In genomic region chr12:75779891-75780501, GRCh38 we compare ENCODE assay signal across 17 cellular contexts.
DNase-seq lines count a peak whose midpoint lies in the region; ATAC-seq and TF ChIP-seq lines count a peak whose summit lies in the region.
"Had no signal": no experiment of that assay in that cellular context is flagged by ENCODE, and none has a peak within 500 bp of the region (broad histone marks: within the 10 kb centered on the region; RNA-seq: fewer than 3 reads in every experiment).

No MANE protein-coding gene starts in this region.

- dilution Hi-C loops in IMR-90 (cut with HindIII; ENCODE audit: low sequenced_read_pairs, unreplicated experiment): no loop called here

- no CpG with 5 or more reads among the region's 5 CpGs for WGBS in IMR-90 (ENCODE audit: extremely low coverage in 2 of 2, insufficient read length in 1 of 2), 2 experiments
- WGBS in endodermal cell (ENCODE audit: insufficient coverage in 1 of 2, insufficient read length in 1 of 2), 2 experiments: 73 to 88% methylated on average over 4 to 5 of the region's 5 CpGs

- H3K18ac ChIP-seq in IMR-90 (ENCODE audit: low read depth, low read length): peak overlapping the region; percentile 82; the same call in 1 of the 2 replicates

- no peak overlapping the region for H3K27ac Mint-ChIP-seq in endodermal cell
- no peak overlapping the region for H3K27ac Mint-ChIP-seq in naive thymus-derived CD4-positive, alpha-beta T cell
- H3K27ac Mint-ChIP-seq: activated naive CD4-positive, alpha-beta T cell treated with anti-CD3 and anti-CD28 coated beads, Interleukin-2, amount 10 ng/mL, durations not matched to agents 7 days and 5 days; stimulated activated effector memory CD8-positive, alpha-beta T cell treated with anti-CD3 and anti-CD28 coated beads, Interleukin-12 subunit alpha, Interleukin-12 subunit beta, amount 100 ng/mL, for 72 hours had no signal

- peak overlapping the region; percentile 63 for H2BK120ac ChIP-seq in IMR-90 (ENCODE audit: low read depth, low read length)

- H3K27ac ChIP-seq in IMR-90 (ENCODE audit: insufficient read depth, low read length) (peak overlapping the region; percentile 48; the same call in 1 of the 2 replicates), endodermal cell (ENCODE audit: low read depth, low read length) (no peak overlapping the region)
- no peak overlapping the region for H3K27ac ChIP-seq in naive thymus-derived CD4-positive, alpha-beta T cell (ENCODE audit: low read depth, low read length)
- H3K27ac ChIP-seq: BLaER1 treated with 17β-estradiol and CSF1 and Interleukin-3, amounts not matched to agents 10 nM and 100 nM; gastrocnemius medialis; Peyer's patch; spleen had no signal

- peaks cover 19% of the 10 kb centered on the region for H3K4me1 Mint-ChIP-seq in endodermal cell
- peaks cover 0 to 3% (median 0%) of the 10 kb centered on the region in 7 donors for H3K4me1 Mint-ChIP-seq in naive thymus-derived CD4-positive, alpha-beta T cell
- H3K4me1 Mint-ChIP-seq: activated naive CD4-positive, alpha-beta T cell treated with anti-CD3 and anti-CD28 coated beads, Interleukin-2, amount 10 ng/mL, durations not matched to agents 7 days and 5 days had no signal

- H3K9me3 ChIP-seq in IMR-90 (ENCODE audit: control insufficient read depth, insufficient read depth, low read length) (no peaks in the 10 kb centered on the region), endodermal cell (ENCODE audit: control insufficient read depth, low read length) (peaks cover 13% of the 10 kb centered on the region)
- no peaks in the 10 kb centered on the region for H3K9me3 ChIP-seq in naive thymus-derived CD4-positive, alpha-beta T cell (ENCODE audit: control insufficient read depth in 2 of 3, low read length in 3 of 3)
- H3K9me3 ChIP-seq: BLaER1 treated with 17β-estradiol and CSF1 and Interleukin-3, amounts not matched to agents 10 nM and 100 nM; gastrocnemius medialis; Peyer's patch; spleen had no signal

- H3K4me3 Mint-ChIP-seq in endodermal cell: no peak overlapping the region
- H3K4me3 Mint-ChIP-seq in naive thymus-derived CD4-positive, alpha-beta T cell: no peak overlapping the region
- H3K4me3 Mint-ChIP-seq: activated naive CD4-positive, alpha-beta T cell treated with anti-CD3 and anti-CD28 coated beads, Interleukin-2, amount 10 ng/mL, durations not matched to agents 7 days and 5 days; stimulated activated effector memory CD8-positive, alpha-beta T cell treated with anti-CD3 and anti-CD28 coated beads, Interleukin-12 subunit alpha, Interleukin-12 subunit beta, amount 100 ng/mL, for 72 hours had no signal

- peak overlapping the region; percentile 75 for H4K91ac ChIP-seq in IMR-90 (ENCODE audit: insufficient read depth, low read depth, low read length)

- no peak overlapping the region for H3K56ac ChIP-seq in IMR-90 (ENCODE audit: extremely low read depth, insufficient read depth, low read length)

- no peak for TF ChIP-seq POLR2A in IMR-90 (IDR thresholded peaks at IDR 0.05; ENCODE audit: low read depth, low read length)

- no peak overlapping the region for H2AFZ ChIP-seq in IMR-90 (replicated peaks; ENCODE audit: low read length, poor library complexity)

- peak overlapping the region; percentile 77 for H2BK20ac ChIP-seq in IMR-90 (ENCODE audit: low read depth, low read length)

- peak overlapping the region; percentile 52 to 56; a peak in 3 of 4 replicates for H4K8ac ChIP-seq in IMR-90 (ENCODE audit: low read depth in 2 of 2, low read length in 2 of 2)

- H3K14ac ChIP-seq in IMR-90 (replicated peaks; ENCODE audit: low read depth, low read length): peak overlapping the region; percentile 22; the same call in 1 of the 2 replicates

- H2AK5ac ChIP-seq in IMR-90 (ENCODE audit: low read depth, low read length): peak overlapping the region; percentile 75

- H3K79me1 ChIP-seq in IMR-90 (ENCODE audit: low read depth in 1 of 2, low read length in 2 of 2): 0 out of 4 replicates have a peak, but pooled peaks cover 0 to 4% of the 10 kb centered on the region in 2 experiments

- H2AK9ac ChIP-seq in IMR-90 (replicated peaks; ENCODE audit: low read depth, low read length, poor library complexity): no peak overlapping the region

- H3K9me3 Mint-ChIP-seq in endodermal cell: peaks cover 9% of the 10 kb centered on the region
- peaks cover 0 to 2% (median 0%) of the 10 kb centered on the region in 11 donors for H3K9me3 Mint-ChIP-seq in naive thymus-derived CD4-positive, alpha-beta T cell
- H3K9me3 Mint-ChIP-seq: activated naive CD4-positive, alpha-beta T cell treated with anti-CD3 and anti-CD28 coated beads, Interleukin-2, amount 10 ng/mL, durations not matched to agents 7 days and 5 days; stimulated activated effector memory CD8-positive, alpha-beta T cell treated with anti-CD3 and anti-CD28 coated beads, Interleukin-12 subunit alpha, Interleukin-12 subunit beta, amount 100 ng/mL, for 72 hours had no signal

- no peak for TF ChIP-seq CTCF in IMR-90 (conservative IDR thresholded peaks at IDR 0.05; ENCODE audit: low read depth, low read length)
- TF ChIP-seq CTCF in endodermal cell (conservative IDR thresholded peaks at IDR 0.05): no peak

- no peaks in the 10 kb centered on the region for H3K36me3 ChIP-seq in IMR-90 (ENCODE audit: control insufficient read depth, insufficient read depth, low read length)
- H3K36me3 ChIP-seq in endodermal cell (ENCODE audit: control insufficient read depth, insufficient read depth, low read length): no peaks in the 10 kb centered on the region
- H3K36me3 ChIP-seq in naive thymus-derived CD4-positive, alpha-beta T cell (ENCODE audit: control insufficient read depth in 2 of 3, insufficient read depth in 3 of 3, low read length in 3 of 3): no peaks in the 10 kb centered on the region
- H3K36me3 ChIP-seq: BLaER1 treated with 17β-estradiol and CSF1 and Interleukin-3, amounts not matched to agents 10 nM and 100 nM; gastrocnemius medialis; Peyer's patch; spleen had no signal

- H3K4me2 ChIP-seq in IMR-90 (ENCODE audit: low read depth, low read length): no peak overlapping the region

- ATAC-seq in IMR-90 (ENCODE audit: low read depth): no peak
- no peak for ATAC-seq in GM21825 (IDR thresholded peaks at IDR 0.05; ENCODE audit: unreplicated experiment)
- ATAC-seq in naive thymus-derived CD4-positive, alpha-beta T cell: no peak
- ATAC-seq in GM18519 (IDR thresholded peaks at IDR 0.05; ENCODE audit: low FRiP score, unreplicated experiment): no peak
- ATAC-seq: gastrocnemius medialis; left lobe of liver; stimulated activated effector memory CD8-positive, alpha-beta T cell treated with anti-CD3 and anti-CD28 coated beads, Interleukin-12 subunit alpha, Interleukin-12 subunit beta, amount 100 ng/mL, for 72 hours had no signal

- peak overlapping the region; percentile 88; the same call in 1 of the 3 replicates for H2BK15ac ChIP-seq in IMR-90 (ENCODE audit: low read depth, low read length)

- in situ Hi-C loops in IMR-90 (cut with MboI; ENCODE audit: low sequenced_read_pairs): no loop called here

- H2BK5ac ChIP-seq in IMR-90 (ENCODE audit: low read depth, low read length, poor library complexity, severe bottlenecking): no peak overlapping the region

- H3K23ac ChIP-seq in IMR-90 (ENCODE audit: low read depth, low read length): no peak overlapping the region

- CTCF ChIA-PET in IMR-90 (lab: Yijun Ruan, JAX): interaction anchor here (0.5 to 1.5 kb wide), 4 partner anchors 10 to 158 kb away, joined by 3 read pairs; no protein-coding TSS in a partner anchor
- CTCF ChIA-PET in naive thymus-derived CD4-positive, alpha-beta T cell (lab: Charles Lee): no interaction called here

- DNase-seq in IMR-90 (no peak), NCI-H524 (lab: John Stamatoyannopoulos, UW) (peak; percentile 89 to 90), endodermal cell (no peak), pulmonary artery endothelial cell (ENCODE audit: low read depth, low spot score) (peak; percentile 48), SIG-M5 (lab: John Stamatoyannopoulos, UW) (no peak)
- DNase-seq in naive thymus-derived CD4-positive, alpha-beta T cell: no peak
- DNase-seq: activated naive CD4-positive, alpha-beta T cell treated with anti-CD3 and anti-CD28 coated beads, Interleukin-2, amount 10 ng/mL, durations not matched to agents 7 days and 5 days; gastrocnemius medialis; H7; NCI-H1930; Peyer's patch; spleen had no signal

- H3K9ac ChIP-seq in IMR-90 (ENCODE audit: low read depth, low read length) (no peak overlapping the region), endodermal cell (ENCODE audit: extremely low read depth, low read length, poor library complexity, severe bottlenecking) (no peak overlapping the region)
- H3K9ac ChIP-seq: BLaER1 treated with 17β-estradiol and CSF1 and Interleukin-3, amounts not matched to agents 10 nM and 100 nM had no signal

- H3K4me3 ChIP-seq in IMR-90 (ENCODE audit: insufficient read depth, low read depth, low read length) (no peak overlapping the region), endodermal cell (ENCODE audit: low read length) (peak overlapping the region; percentile 47)
- no peak overlapping the region for H3K4me3 ChIP-seq in naive thymus-derived CD4-positive, alpha-beta T cell (ENCODE audit: low read length)
- H3K4me3 ChIP-seq: BLaER1 treated with 17β-estradiol and CSF1 and Interleukin-3, amounts not matched to agents 10 nM and 100 nM; gastrocnemius medialis; Peyer's patch; spleen had no signal

- peaks cover 15% of the 10 kb centered on the region for H3K9me1 ChIP-seq in IMR-90 (ENCODE audit: insufficient read depth, low read length)

- POLR2A ChIA-PET in IMR-90 (lab: Charles Lee; ENCODE audit: unreplicated experiment): no interaction called here
- POLR2A ChIA-PET in naive thymus-derived CD4-positive, alpha-beta T cell (lab: Charles Lee): no interaction called here

- no TSS peak for BruUV-seq in IMR-90 (replicated peaks; lab: Mats Ljungman, UMichigan)

- peak overlapping the region; percentile 51 for H3K4ac ChIP-seq in IMR-90 (ENCODE audit: low read depth, low read length)

- H4K5ac ChIP-seq in IMR-90 (ENCODE audit: low read depth, low read length): peak overlapping the region; percentile 70

- H3K27me3 Mint-ChIP-seq in endodermal cell (ENCODE audit: insufficient read depth): peaks cover 2% of the 10 kb centered on the region
- peaks cover 0 to 23% (median 9%) of the 10 kb centered on the region in 5 donors for H3K27me3 Mint-ChIP-seq in naive thymus-derived CD4-positive, alpha-beta T cell

- TF ChIP-seq RAD21 in IMR-90 (IDR thresholded peaks at IDR 0.05; ENCODE audit: low read length): no peak

- no peaks in the 10 kb centered on the region for H3K36me3 Mint-ChIP-seq in endodermal cell (ENCODE audit: low read depth)
- no peaks in the 10 kb centered on the region for H3K36me3 Mint-ChIP-seq in naive thymus-derived CD4-positive, alpha-beta T cell
- H3K36me3 Mint-ChIP-seq: activated naive CD4-positive, alpha-beta T cell treated with anti-CD3 and anti-CD28 coated beads, Interleukin-2, amount 10 ng/mL, durations not matched to agents 7 days and 5 days; stimulated activated effector memory CD8-positive, alpha-beta T cell treated with anti-CD3 and anti-CD28 coated beads, Interleukin-12 subunit alpha, Interleukin-12 subunit beta, amount 100 ng/mL, for 72 hours had no signal

- H3K27me3 ChIP-seq in IMR-90 (ENCODE audit: control insufficient read depth, insufficient read depth, low read length) (no peaks in the 10 kb centered on the region; the same call in 1 of the 2 replicates), endodermal cell (ENCODE audit: control insufficient read depth, insufficient read depth, low read length, poor library complexity, severe bottlenecking) (no peaks in the 10 kb centered on the region)
- H3K27me3 ChIP-seq in naive thymus-derived CD4-positive, alpha-beta T cell (ENCODE audit: control insufficient read depth in 2 of 2, insufficient read depth in 2 of 2, low read length in 2 of 2): no peaks in the 10 kb centered on the region
- H3K27me3 ChIP-seq: BLaER1 treated with 17β-estradiol and CSF1 and Interleukin-3, amounts not matched to agents 10 nM and 100 nM; gastrocnemius medialis; Peyer's patch; spleen had no signal

- intact Hi-C loops in IMR-90 (cut with micrococcal nuclease): no loop called here
- intact Hi-C loops in naive thymus-derived CD4-positive, alpha-beta T cell (cut with micrococcal nuclease): no loop called here

- H3K4me1 ChIP-seq in IMR-90 (ENCODE audit: control insufficient read depth, insufficient read depth, low read length) (peaks cover 20% of the 10 kb centered on the region), endodermal cell (ENCODE audit: control insufficient read depth, insufficient read depth, low read length) (peaks cover 5% of the 10 kb centered on the region)
- no peaks in the 10 kb centered on the region for H3K4me1 ChIP-seq in naive thymus-derived CD4-positive, alpha-beta T cell (ENCODE audit: control insufficient read depth in 2 of 2, insufficient read depth in 2 of 2, low read length in 2 of 2)
- H3K4me1 ChIP-seq: Peyer's patch, spleen had no signal

- H4K20me1 ChIP-seq in IMR-90 (ENCODE audit: insufficient read depth, low read length): no peaks in the 10 kb centered on the region
- H4K20me1 ChIP-seq: BLaER1 treated with 17β-estradiol and CSF1 and Interleukin-3, amounts not matched to agents 10 nM and 100 nM had no signal

Comparison
In these comparisons a context has a peak if more than half of its experiments do, and no peak if none do; other contexts are left out.
1. DNase-seq: peak in NCI-H524 (2 of 2) and pulmonary artery endothelial cell (single experiment); none in IMR-90 (single experiment), endodermal cell (single experiment), SIG-M5 (single experiment) and naive thymus-derived CD4-positive, alpha-beta T cell (0 of 9).